1 cellular context compared by ENCODE assay signal in the genomic region with DNA sequence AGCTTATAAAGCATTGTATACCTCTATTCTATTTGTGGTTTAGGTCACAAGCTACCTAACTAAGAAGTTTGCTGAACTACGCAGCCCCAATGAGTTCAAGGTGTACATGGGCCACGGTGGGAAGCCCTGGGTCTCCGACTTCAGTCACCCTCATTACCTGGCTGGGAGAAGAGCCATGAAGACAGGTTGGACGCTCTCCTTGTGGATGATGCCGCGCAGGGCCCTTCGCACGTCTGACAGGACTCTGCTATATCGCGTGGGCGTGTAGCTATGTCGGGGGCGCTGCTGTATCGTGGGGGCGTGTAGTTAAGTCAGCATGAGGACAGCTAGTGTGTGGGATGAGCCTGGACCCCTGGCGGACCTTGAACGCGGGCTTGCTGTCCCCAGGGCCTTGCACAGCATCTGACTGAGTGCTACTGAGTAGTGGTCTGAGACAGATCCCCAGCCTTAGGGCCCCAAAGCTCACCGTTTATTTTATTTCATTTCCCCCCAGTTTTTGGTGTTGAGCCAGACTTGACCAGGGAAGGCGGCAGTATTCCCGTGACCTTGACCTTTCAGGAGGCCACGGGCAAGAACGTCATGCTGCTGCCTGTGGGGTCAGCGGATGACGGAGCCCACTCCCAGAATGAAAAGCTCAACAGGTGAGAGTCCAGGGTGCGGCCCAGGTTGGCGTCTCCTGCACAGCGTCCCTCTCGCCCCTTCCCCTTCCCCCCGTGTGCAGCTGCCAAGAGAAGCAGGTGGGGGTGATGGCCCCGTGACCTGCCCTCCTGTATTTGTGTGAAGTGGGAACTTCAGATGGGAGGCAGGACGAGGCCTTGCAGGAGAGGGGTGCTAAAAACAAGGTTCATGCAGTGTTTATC.
TF ChIP-seq lines count a peak whose summit lies in the region.

No MANE protein-coding gene starts in this region.

TF ChIP-seq in K562, 482 proteins besides CTCF, POLR2A, EP300 and RAD21:
- TF ChIP-seq EGR1 (conservative IDR thresholded peaks at IDR 0.05) (0 out of 2 replicates have a peak, but pooled peaks have one; percentile 11), ZKSCAN1 (IDR thresholded peaks at IDR 0.05; ENCODE audit: low read depth, low read length) (no peak)
